8 cellular contexts compared by ENCODE assay signal in the genomic region with DNA sequence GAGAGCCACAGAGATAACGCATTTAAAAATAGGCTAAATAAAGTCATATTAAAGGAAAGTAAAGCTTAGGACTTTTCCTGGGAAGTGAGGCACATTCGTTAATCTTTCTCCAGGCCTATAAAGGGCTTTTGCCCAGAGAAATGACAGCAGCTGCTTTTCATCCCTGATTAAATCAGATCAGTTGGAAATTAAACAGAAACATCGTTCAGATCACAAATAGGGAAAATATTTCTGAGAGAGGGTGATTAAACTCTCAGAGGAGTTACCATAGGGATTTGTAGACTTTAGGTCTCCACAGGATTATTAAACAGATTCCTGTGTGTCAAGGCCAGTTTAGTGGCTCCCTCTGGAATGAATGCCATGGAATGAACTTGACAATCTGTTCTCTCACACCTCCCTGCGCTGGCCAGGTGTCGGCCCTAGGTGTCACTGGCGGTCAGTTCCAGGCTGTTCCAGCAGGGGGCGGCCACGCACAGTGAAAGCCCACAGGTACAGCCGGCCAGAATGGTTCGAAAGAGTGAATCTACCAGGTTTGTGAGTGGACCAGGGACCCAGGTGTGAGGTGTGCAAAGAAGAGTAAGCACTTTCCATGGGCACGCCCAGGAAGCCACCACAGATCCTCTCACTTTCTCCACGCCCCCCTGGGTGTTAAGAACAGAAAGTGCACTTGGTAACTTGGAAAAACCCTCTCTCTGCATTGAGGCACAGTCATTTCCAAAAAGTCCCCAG.
DNase-seq lines count a peak whose midpoint lies in the region; ATAC-seq and TF ChIP-seq lines count a peak whose summit lies in the region.

No MANE protein-coding gene starts in this region.

- H3K4me1 ChIP-seq in DOHH2 (ENCODE audit: control insufficient read depth, low read length) (no peaks in the 10 kb centered on the region), foreskin keratinocyte (no peaks in the 10 kb centered on the region), thyroid gland (no peaks in the 10 kb centered on the region)

- H3K27ac Mint-ChIP-seq in osteocyte (ENCODE audit: unreplicated experiment): no peak overlapping the region

- no peaks in the 10 kb centered on the region for H3F3A ChIP-seq in DOHH2 (ENCODE audit: control insufficient read depth, insufficient read depth)

- H3K9me3 ChIP-seq in DOHH2 (ENCODE audit: control insufficient read depth, insufficient read depth, low read length) (no peaks in the 10 kb centered on the region), thyroid gland (no peaks in the 10 kb centered on the region)

- ATAC-seq in GM21423 (IDR thresholded peaks at IDR 0.05; ENCODE audit: unreplicated experiment): peak; percentile 87
- peak; percentile 97 for ATAC-seq in foreskin keratinocyte

- intact Hi-C loops in thyroid gland (cut with DNase I): no loop called here

- H3K4me3 ChIP-seq in DOHH2 (ENCODE audit: low read length): no peak overlapping the region
- H3K4me3 ChIP-seq in thyroid gland (replicated peaks in 1 of 3): no peak overlapping the region

- H3K4me3 Mint-ChIP-seq in osteocyte (ENCODE audit: unreplicated experiment): no peak overlapping the region

- H3K36me3 ChIP-seq in DOHH2 (ENCODE audit: control insufficient read depth, low read length) (no peaks in the 10 kb centered on the region), thyroid gland (no peaks in the 10 kb centered on the region)

- no peaks in the 10 kb centered on the region for H3K9me2 ChIP-seq in DOHH2 (replicated peaks; ENCODE audit: control insufficient read depth, low read length)

- H3K27me3 ChIP-seq in DOHH2 (ENCODE audit: control insufficient read depth, low read length): no peaks in the 10 kb centered on the region
- H3K27me3 ChIP-seq in foreskin keratinocyte: peaks cover 3% of the 10 kb centered on the region
- H3K27me3 ChIP-seq in thyroid gland: no peaks in the 10 kb centered on the region

- H3K79me2 ChIP-seq in DOHH2 (ENCODE audit: control insufficient read depth, low read length): no peaks in the 10 kb centered on the region

- H3K36me3 Mint-ChIP-seq in osteocyte (ENCODE audit: unreplicated experiment): no peaks in the 10 kb centered on the region

- 15 to 21% methylated on average over 12 of the region's 12 CpGs for WGBS in thyroid gland, 2 donors

- TF ChIP-seq CTCF in DOHH2 (IDR thresholded peaks at IDR 0.05; ENCODE audit: low read depth, low read length, poor library complexity, severe bottlenecking) (peak; percentile 100), foreskin keratinocyte (conservative IDR thresholded peaks at IDR 0.05) (peak; percentile 99), osteocyte (IDR thresholded peaks at IDR 0.05) (peak; percentile 100), thyroid gland (IDR thresholded peaks at IDR 0.05) (peak; percentile 95 to 100 (median 96))

- H4K20me1 ChIP-seq in DOHH2 (ENCODE audit: control insufficient read depth, insufficient read depth, low read depth, low read length): no peaks in the 10 kb centered on the region

- no peaks in the 10 kb centered on the region for H3K27me3 Mint-ChIP-seq in osteocyte (ENCODE audit: unreplicated experiment)

- H3K27ac ChIP-seq in DOHH2 (ENCODE audit: low read depth, low read length): no peak overlapping the region
- H3K27ac ChIP-seq in foreskin keratinocyte: no peak overlapping the region
- H3K27ac ChIP-seq in thyroid gland: no peak overlapping the region

- DNase-seq in HS-27A (ENCODE audit: low read depth) (peak; percentile 45), RPMI7951 (ENCODE audit: low read depth) (peak; percentile 69), foreskin keratinocyte (peak; percentile 55 to 76), osteocyte (ENCODE audit: extremely low spot score, unreplicated experiment) (peak; percentile 91), thyroid gland (peak; percentile 85 to 88)
- DNase-seq in activated T-helper 9 cell treated with anti-CD3 and anti-CD28 coated beads, Interleukin-2, amount 50 U/mL, for 16 hours (ENCODE audit: low read depth): peak; percentile 69

- H3K9me3 Mint-ChIP-seq in osteocyte (ENCODE audit: unreplicated experiment): no peaks in the 10 kb centered on the region

- H3K4me1 Mint-ChIP-seq in osteocyte (ENCODE audit: unreplicated experiment): peaks cover 43% of the 10 kb centered on the region

- H3K4me2 ChIP-seq in DOHH2 (ENCODE audit: low read length): no peak overlapping the region

- peak in 1 of 2 donors; percentile 1 for TF ChIP-seq POLR2A in thyroid gland (IDR thresholded peaks at IDR 0.05)
